Comparison of ENCODE assay signal across 27 cellular contexts in the genomic region with DNA sequence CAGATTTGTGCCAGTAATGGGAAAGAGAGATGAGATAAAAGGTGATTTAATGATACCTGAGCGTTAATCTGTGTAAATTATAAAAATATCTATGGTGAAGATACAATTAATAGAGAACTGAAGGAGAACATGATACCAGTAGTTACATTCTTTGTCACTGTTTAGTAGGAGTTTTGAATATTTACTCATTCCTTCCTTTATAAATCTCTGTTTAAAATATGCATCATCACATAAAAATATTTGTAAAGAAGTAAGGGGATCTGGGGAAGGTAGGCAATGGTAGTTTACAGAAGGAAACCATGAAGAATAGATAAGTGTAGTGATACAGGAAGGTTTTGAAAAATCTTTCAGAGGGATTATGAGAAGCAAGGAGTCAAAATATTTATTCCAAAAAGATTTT.
"Had no signal": no experiment of that assay in that cellular context is flagged by ENCODE, and none has a peak within 500 bp of the region (broad histone marks: within the 10 kb centered on the region; RNA-seq: fewer than 3 reads in every experiment).

No MANE protein-coding gene starts in this region.

- H3K4me2 ChIP-seq: neural progenitor cell had no signal

- DNase-seq: natural killer cell; occipital lobe; ovary; posterior cingulate gyrus; psoas muscle; right cardiac atrium; right lobe of liver; sigmoid colon; small intestine; stimulated activated CD4-positive, alpha-beta T cell treated with anti-CD3 and anti-CD28 coated beads, Interleukin-15, amount 100 ng/mL, for 24 hours; stimulated activated CD4-positive, alpha-beta T cell treated with anti-CD3 and anti-CD28 coated beads, Interleukin-2, amount 100 ng/mL, for 24 hours; stimulated activated CD4-positive, alpha-beta T cell treated with anti-CD3 and anti-CD28 coated beads, Interleukin-2, amount 100 ng/mL, for 48 hours; stimulated activated CD4-positive, alpha-beta T cell treated with anti-CD3 and anti-CD28 coated beads, Interleukin-4, amount 100 ng/mL, for 4 hours; stimulated activated CD8-positive, alpha-beta memory T cell treated with anti-CD3 and anti-CD28 coated beads, Interleukin-4, amount 100 ng/mL, for 48 hours; stimulated activated naive CD4-positive, alpha-beta T cell; stimulated activated naive CD8-positive, alpha-beta T cell treated with anti-CD3 and anti-CD28 coated beads, Interleukin-15, amount 100 ng/mL, for 72 hours; stimulated activated naive CD8-positive, alpha-beta T cell treated with anti-CD3 and anti-CD28 coated beads, Interleukin-15, Interleukin-2, amounts not matched to agents 100 U/mL and 50 U/mL, for 24 hours; substantia nigra; testis; tibial artery; transverse colon; upper lobe of right lung; uterus had no signal

- H2AFZ ChIP-seq: neural progenitor cell, parathyroid adenoma had no signal

- H3K9ac ChIP-seq: neural progenitor cell, parathyroid adenoma had no signal

- H3K4me3 ChIP-seq: neural progenitor cell, ovary, psoas muscle, right lobe of liver, sigmoid colon, suprapubic skin, testis, tibial artery, transverse colon, upper lobe of right lung, uterus had no signal

- H3K4me1 ChIP-seq: neural progenitor cell, parathyroid adenoma, psoas muscle, right lobe of liver, sigmoid colon, suprapubic skin, testis, tibial artery, transverse colon, upper lobe of right lung, uterus had no signal

- H3K27me3 ChIP-seq: neural progenitor cell, right lobe of liver, sigmoid colon, suprapubic skin, testis, tibial artery, transverse colon, upper lobe of right lung, uterus had no signal

- ATAC-seq: natural killer cell; psoas muscle; right cardiac atrium; right lobe of liver; stimulated activated memory B cell treated with anti-CD40 and anti-IgM and Interleukin-4, amounts not matched to agents 10 μg/mL and 1 μg/mL and 100 μg/mL, for 72 hours; stimulated activated naive CD8-positive, alpha-beta T cell treated with anti-CD3 and anti-CD28 coated beads, Interleukin-15, amount 100 ng/mL, for 72 hours; stimulated activated naive CD8-positive, alpha-beta T cell treated with anti-CD3 and anti-CD28 coated beads, Interleukin-15, Interleukin-2, amounts not matched to agents 100 U/mL and 50 U/mL, for 24 hours; upper lobe of right lung had no signal

- H3K27ac ChIP-seq: neural progenitor cell, ovary, parathyroid adenoma, psoas muscle, right lobe of liver, sigmoid colon, suprapubic skin, testis, tibial artery, transverse colon, upper lobe of right lung, uterus had no signal

- H3K79me2 ChIP-seq: parathyroid adenoma had no signal

- H3K36me3 ChIP-seq: neural progenitor cell, ovary, right lobe of liver, sigmoid colon, suprapubic skin, transverse colon, upper lobe of right lung, uterus had no signal

- H3K9me3 ChIP-seq: ovary, psoas muscle, right lobe of liver, sigmoid colon, suprapubic skin, testis, tibial artery, upper lobe of right lung, uterus had no signal
